Comparison of ENCODE assay signal across 8 cellular contexts in the genomic region with DNA sequence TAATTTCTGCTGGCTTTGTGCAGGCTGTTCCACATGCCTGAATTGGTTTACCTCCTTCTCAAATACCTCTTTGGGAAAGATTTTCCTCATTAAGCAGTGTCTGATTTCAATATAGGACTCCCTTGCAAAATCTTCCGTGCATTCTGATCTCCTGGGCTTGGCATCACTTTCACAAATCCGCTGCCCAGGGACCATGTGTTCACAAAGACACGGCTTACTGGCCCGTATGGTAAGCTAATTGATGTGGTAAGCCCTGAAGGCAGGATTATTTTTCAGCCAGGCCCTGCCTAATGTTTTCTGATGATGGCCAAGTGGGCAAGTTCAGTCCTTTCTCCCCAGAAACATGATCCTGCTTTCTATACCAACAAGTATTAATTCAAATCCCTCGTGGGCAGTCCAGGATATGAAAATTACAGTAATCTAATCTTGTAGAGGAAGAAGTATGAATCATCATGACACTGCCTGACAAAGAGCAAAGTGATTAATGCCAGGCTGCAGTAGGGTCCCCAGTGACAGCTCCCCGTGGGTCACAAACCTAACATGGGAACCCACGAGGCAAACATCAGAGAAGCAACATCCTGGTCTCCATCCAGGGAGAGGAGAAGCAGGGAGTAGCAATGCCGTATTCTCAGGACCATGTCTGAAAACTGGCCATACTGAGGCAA. TPM values are rescaled to one million over a fixed set of nuclear protein-coding genes. Genes with fewer than 3 reads are reported as not detected.
DNase-seq lines count a peak whose midpoint lies in the region; ATAC-seq lines count a peak whose summit lies in the region.

No MANE protein-coding gene starts in this region.

- peak; percentile 84 for ATAC-seq in stimulated activated naive CD8-positive, alpha-beta T cell treated with anti-CD3 and anti-CD28 coated beads, Interleukin-15, Interleukin-2, amounts not matched to agents 100 U/mL and 50 U/mL, for 24 hours
- no peak for ATAC-seq in HG02973 (IDR thresholded peaks at IDR 0.05; ENCODE audit: unreplicated experiment)

- intact Hi-C loops in head of caudate nucleus (cut with DNase I) (no loop called here), posterior vena cava (cut with DNase I) (no loop called here)

- peak; percentile 13 for DNase-seq in activated CD4-positive, alpha-beta T cell treated with anti-CD3 and anti-CD28 coated beads for 48 hours
- DNase-seq in activated CD4-positive, alpha-beta T cell treated with anti-CD3 and anti-CD28 coated beads, Interleukin-2, amount 50 U/mL, for 48 hours = no peak
- peak; percentile 8 for DNase-seq in SW480 (ENCODE audit: low spot score)
- peak; percentile 96 for DNase-seq in fibroblast of the conjunctiva (ENCODE audit: low read depth)
- DNase-seq in stimulated activated naive CD8-positive, alpha-beta T cell treated with anti-CD3 and anti-CD28 coated beads, Interleukin-15, Interleukin-2, amounts not matched to agents 100 U/mL and 50 U/mL, for 24 hours = peak; percentile 24
- no peak for DNase-seq in head of caudate nucleus
- no peak for DNase-seq in posterior vena cava (ENCODE audit: low spot score)

RNA-seq across cellular contexts. Expression of a gene that starts 11.6 kb away (rescaled TPM):
- 100 to 1,000 TPM; 300 to 417 TPM for total RNA-seq in posterior vena cava

Comparison
In these comparisons a context has a peak if more than half of its experiments do, and no peak if none do; other contexts are left out.
1. DNase-seq: peak in activated CD4-positive, alpha-beta T cell treated with anti-CD3 and anti-CD28 coated beads for 48 hours (single experiment), SW480 (single experiment), fibroblast of the conjunctiva (single experiment) and stimulated activated naive CD8-positive, alpha-beta T cell treated with anti-CD3 and anti-CD28 coated beads, Interleukin-15, Interleukin-2, amounts not matched to agents 100 U/mL and 50 U/mL, for 24 hours (single experiment); none in activated CD4-positive, alpha-beta T cell treated with anti-CD3 and anti-CD28 coated beads, Interleukin-2, amount 50 U/mL, for 48 hours (0 of 2), head of caudate nucleus (0 of 42) and posterior vena cava (single experiment).